Comparison of ENCODE assay signal across 8 cellular contexts in genomic region chr3:132416807-132417694, GRCh38. TPM values are rescaled to one million over a fixed set of nuclear protein-coding genes. Genes with fewer than 3 reads are reported as not detected.
A peak's percentile ranks its signal among the peaks of the same experiment; 100 is the strongest.
DNase-seq lines count a peak whose midpoint lies in the region; ATAC-seq and TF ChIP-seq lines count a peak whose summit lies in the region.

Gene DNAJC13, plus strand, starts transcription at chr3:132417502. Its CDS starts 17,049 bp downstream, at chr3:132434551.

- peaks cover 6% of the 10 kb centered on the region for H3K27me3 Mint-ChIP-seq in glutamatergic neuron (ENCODE audit: unreplicated experiment)

- H3K36me3 Mint-ChIP-seq in activated naive CD4-positive, alpha-beta T cell treated with anti-CD3 and anti-CD28 coated beads, Interleukin-2, amount 50 U/mL, for 72 hours: peaks cover 9 to 11% of the 10 kb centered on the region in 2 donors
- no peaks in the 10 kb centered on the region for H3K36me3 Mint-ChIP-seq in glutamatergic neuron (ENCODE audit: unreplicated experiment)

- ATAC-seq in HG02623 (IDR thresholded peaks at IDR 0.05; ENCODE audit: unreplicated experiment) (peak; percentile 89), omental fat pad (ENCODE audit: low FRiP score) (peak; percentile 98)
- peak; percentile 95 to 97 for ATAC-seq in activated naive CD4-positive, alpha-beta T cell treated with anti-CD3 and anti-CD28 coated beads, Interleukin-2, amount 50 U/mL, for 72 hours

- H3K4me1 Mint-ChIP-seq in glutamatergic neuron (ENCODE audit: low read depth, unreplicated experiment): peaks cover 26% of the 10 kb centered on the region

- peak within 1 kb of the TSS; percentile 90 to 98 for H3K27ac Mint-ChIP-seq in activated naive CD4-positive, alpha-beta T cell treated with anti-CD3 and anti-CD28 coated beads, Interleukin-2, amount 50 U/mL, for 72 hours
- peak within 1 kb of the TSS; percentile 95 for H3K27ac Mint-ChIP-seq in glutamatergic neuron (ENCODE audit: unreplicated experiment)

- no peak for TF ChIP-seq CTCF in GM10266 (IDR thresholded peaks at IDR 0.05; ENCODE audit: control insufficient read depth, insufficient read depth, low read depth, missing control alignments)
- no peak for TF ChIP-seq CTCF in glutamatergic neuron (IDR thresholded peaks at IDR 0.05; ENCODE audit: partially characterized antibody, unreplicated experiment)
- no peak for TF ChIP-seq CTCF in omental fat pad (IDR thresholded peaks at IDR 0.05)

- H3K9me3 Mint-ChIP-seq in activated naive CD4-positive, alpha-beta T cell treated with anti-CD3 and anti-CD28 coated beads, Interleukin-2, amount 50 U/mL, for 72 hours: no peaks in the 10 kb centered on the region
- H3K9me3 Mint-ChIP-seq in glutamatergic neuron (ENCODE audit: unreplicated experiment): peaks cover 5% of the 10 kb centered on the region

- H3K4me3 Mint-ChIP-seq in glutamatergic neuron (ENCODE audit: unreplicated experiment): peak within 1 kb of the TSS; percentile 100

- peak within 1 kb of the TSS; percentile 80 for H3K27ac ChIP-seq in temporal lobe (ENCODE audit: low read depth, low read length)

- DNase-seq in GM10266 (ENCODE audit: extremely low spot score) (peak; percentile 88), NCI-H1092 treated with DMSO at 0.1 percent for 48 hours (lab: John Stamatoyannopoulos, UW) (peak; percentile 91), SKM-1 (lab: John Stamatoyannopoulos, UW; ENCODE audit: unreplicated experiment) (peak; percentile 91), glutamatergic neuron (peak; percentile 92), omental fat pad (ENCODE audit: low spot score) (peak; percentile 75)
- peak; percentile 83 to 91 for DNase-seq in activated naive CD4-positive, alpha-beta T cell treated with anti-CD3 and anti-CD28 coated beads, Interleukin-2, amount 50 U/mL, for 72 hours (ENCODE audit: low spot score in 2 of 2)

RNA-seq across cellular contexts. Expression of gene DNAJC13, which starts in this region (rescaled TPM):
- 10 to 100 TPM; 34.3 to 43.1 TPM for total RNA-seq in activated naive CD4-positive, alpha-beta T cell treated with anti-CD3 and anti-CD28 coated beads, Interleukin-2, amount 50 U/mL, for 72 hours
- 48.5 TPM for total RNA-seq in glutamatergic neuron (ENCODE audit: unreplicated experiment)
- 10 to 100 TPM; 30.2 to 60.2 (median 47.0) TPM for total RNA-seq in omental fat pad
- total RNA-seq in temporal lobe: 59.0 TPM

Comparison
In these comparisons a context has a peak if more than half of its experiments do, and no peak if none do; other contexts are left out.
1. Peak in every context shown above with its lines: DNase-seq, ATAC-seq and H3K27ac ChIP-seq.